In the genomic region with DNA sequence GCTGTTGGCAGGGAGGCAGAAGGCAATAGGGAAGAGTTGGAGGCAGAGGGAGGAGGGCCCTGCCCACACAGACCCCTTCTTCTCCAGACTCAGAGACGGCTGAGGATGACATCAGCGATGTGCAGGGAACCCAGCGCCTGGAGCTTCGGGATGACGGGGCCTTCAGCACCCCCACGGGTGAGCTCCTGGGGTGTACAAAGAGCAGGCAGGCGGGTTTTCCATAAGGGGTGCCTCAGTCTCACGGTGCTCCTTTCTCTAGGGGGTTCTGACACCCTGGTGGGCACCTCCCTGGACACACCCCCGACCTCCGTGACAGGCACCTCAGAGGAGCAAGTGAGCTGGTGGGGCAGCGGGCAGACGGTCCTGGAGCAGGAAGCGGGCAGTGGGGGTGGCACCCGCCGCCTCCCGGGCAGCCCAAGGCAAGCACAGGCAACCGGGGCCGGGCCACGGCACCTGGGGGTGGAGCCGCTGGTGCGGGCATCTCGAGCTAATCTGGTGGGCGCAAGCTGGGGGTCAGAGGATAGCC, we compare ENCODE assay signal across 13 cellular contexts. TPM values are rescaled to one million over a fixed set of nuclear protein-coding genes. Genes with fewer than 3 reads are reported as not detected.
DNase-seq lines count a peak whose midpoint lies in the region; TF ChIP-seq lines count a peak whose summit lies in the region.
"Had no signal": no experiment of that assay in that cellular context is flagged by ENCODE, and none has a peak within 500 bp of the region (broad histone marks: within the 10 kb centered on the region; RNA-seq: fewer than 3 reads in every experiment).

No MANE protein-coding gene starts in this region.

- no peak for TF ChIP-seq CTCF in breast epithelium (IDR thresholded peaks at IDR 0.05)
- no peak for TF ChIP-seq CTCF in nephron (IDR thresholded peaks at IDR 0.05; ENCODE audit: unreplicated experiment in 3 of 3)
- TF ChIP-seq CTCF in tibial artery (IDR thresholded peaks at IDR 0.05) = no peak

- H3K9me3 ChIP-seq in breast epithelium (no peaks in the 10 kb centered on the region), tibial artery (no peaks in the 10 kb centered on the region)

- peak overlapping the region in 1 of 3 experiments; percentile 41 for H3K27ac Mint-ChIP-seq in nephron
- H3K27ac Mint-ChIP-seq: naive B cell; stimulated activated naive B cell treated with anti-CD40 and anti-IgM and Interleukin-4, amounts not matched to agents 10 μg/mL and 1 μg/mL and 100 μg/mL, for 72 hours had no signal

- no peaks in the 10 kb centered on the region for H3K9me3 Mint-ChIP-seq in nephron
- H3K9me3 Mint-ChIP-seq: stimulated activated naive B cell treated with anti-CD40 and anti-IgM and Interleukin-4, amounts not matched to agents 10 μg/mL and 1 μg/mL and 100 μg/mL, for 72 hours had no signal

- peaks cover 54% of the 10 kb centered on the region for H3K4me1 Mint-ChIP-seq in nephron

- H3K4me1 ChIP-seq in breast epithelium (no peaks in the 10 kb centered on the region), tibial artery (peaks cover 0 to 88% (median 70%) of the 10 kb centered on the region in 4 donors)

- H3K27ac ChIP-seq in breast epithelium (peak overlapping the region; percentile 48 to 69), tibial artery (peak overlapping the region; percentile 96 to 97)

- H3K36me3 ChIP-seq in breast epithelium (no peaks in the 10 kb centered on the region), tibial artery (peaks cover 10 to 26% (median 21%) of the 10 kb centered on the region in 3 donors)

- peak overlapping the region in 1 of 3 donors; percentile 31 for H3K4me3 ChIP-seq in breast epithelium
- H3K4me3 ChIP-seq in tibial artery = peak overlapping the region; percentile 77 to 85

- H3K27me3 ChIP-seq in breast epithelium (no peaks in the 10 kb centered on the region), tibial artery (no peaks in the 10 kb centered on the region)

- intact Hi-C loops in breast epithelium (cut with DNase I; ENCODE audit: low total_unique reads) (no loop called here), tibial artery (cut with DNase I; ENCODE audit: low total_unique reads) (loop anchor here (5.0 kb wide), 1 partner anchor 37 kb away; no protein-coding TSS in a partner anchor)

- H3K27me3 Mint-ChIP-seq in nephron (ENCODE audit: low read depth) = peaks cover 9% of the 10 kb centered on the region

- peak; percentile 37 for DNase-seq in NCI-H1694 treated with DMSO at 0.1 percent for 48 hours (lab: John Stamatoyannopoulos, UW)
- no peak for DNase-seq in breast epithelium (ENCODE audit: low spot score in 2 of 2)
- peak in 1 of 2 donors; percentile 80 for DNase-seq in tibial artery
- DNase-seq in AG08396 (ENCODE audit: low spot score) = no peak
- DNase-seq in NCI-H187 treated with DMSO at 0.1 percent for 48 hours (lab: John Stamatoyannopoulos, UW) = no peak
- no peak for DNase-seq in DMS53 treated with DMSO at 0.1 percent for 48 hours (lab: John Stamatoyannopoulos, UW; ENCODE audit: unreplicated experiment)
- DNase-seq: activated T-cell treated with anti-CD3 and anti-CD28 coated beads, Interleukin-2, amount 50 U/mL, for 48 hours; H7; naive B cell; SHP77 treated with DMSO at 0.1 percent for 48 hours; stimulated activated naive B cell treated with anti-CD40 and anti-IgM and Interleukin-4, amounts not matched to agents 10 μg/mL and 1 μg/mL and 100 μg/mL, for 72 hours had no signal

- H3K4me3 Mint-ChIP-seq in nephron = peak overlapping the region in 2 of 3 experiments; percentile 21 to 90
- H3K4me3 Mint-ChIP-seq: stimulated activated naive B cell treated with anti-CD40 and anti-IgM and Interleukin-4, amounts not matched to agents 10 μg/mL and 1 μg/mL and 100 μg/mL, for 72 hours had no signal

- H3K36me3 Mint-ChIP-seq in nephron (ENCODE audit: low read depth) = peaks cover under 1% of the 10 kb centered on the region
- H3K36me3 Mint-ChIP-seq: stimulated activated naive B cell treated with anti-CD40 and anti-IgM and Interleukin-4, amounts not matched to agents 10 μg/mL and 1 μg/mL and 100 μg/mL, for 72 hours had no signal

- TF ChIP-seq POLR2A in breast epithelium (IDR thresholded peaks at IDR 0.05) = no peak

RNA-seq across cellular contexts. Expression of gene SPEG, which starts 10.0 kb away (rescaled TPM):
- total RNA-seq in breast epithelium = 10 to 100 TPM in 2 of 3 donors, under 1 TPM in 1; 0.32 to 36.6 (median 21.0) TPM

RNA-seq across cellular contexts. Expression of gene DES, which starts 26.5 kb away (rescaled TPM):
- 10 to 100 TPM; 17.1 to 29.6 (median 29.5) TPM for total RNA-seq in breast epithelium
- total RNA-seq: HepG2 had no signal

RNA-seq across cellular contexts. Expression of gene GMPPA, which starts 54.1 kb away (rescaled TPM):
- 10 to 100 TPM; 15.7 to 33.4 (median 29.7) TPM for total RNA-seq in breast epithelium

RNA-seq across cellular contexts. Expression of gene DNPEP, which starts 56.9 kb away (rescaled TPM):
- 10 to 100 TPM; 49.8 to 81.9 (median 79.0) TPM for total RNA-seq in breast epithelium
